8 cellular contexts compared by ENCODE assay signal in the genomic region with DNA sequence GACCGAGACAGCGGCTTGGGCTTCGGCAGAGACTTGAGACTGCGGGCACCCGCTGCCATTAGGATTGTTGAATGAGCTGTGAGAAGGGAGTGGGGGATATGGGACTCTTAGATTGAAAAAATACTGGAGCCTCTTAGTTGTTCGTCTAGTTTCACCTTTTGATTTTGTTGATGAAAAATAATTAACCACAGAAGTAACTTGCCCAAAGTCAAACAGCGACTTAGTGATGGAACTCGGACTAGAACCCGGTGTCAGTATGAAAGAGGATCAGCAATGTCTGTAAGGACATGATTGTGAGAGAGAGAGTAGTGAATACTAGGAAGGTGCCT. TPM values are rescaled to one million over a fixed set of nuclear protein-coding genes. Genes with fewer than 3 reads are reported as not detected.
A peak's percentile ranks its signal among the peaks of the same experiment; 100 is the strongest.
DNase-seq lines count a peak whose midpoint lies in the region; ATAC-seq, FAIRE-seq and TF ChIP-seq lines count a peak whose summit lies in the region.

No MANE protein-coding gene starts in this region.

- no peak for TF ChIP-seq CTCF in foreskin keratinocyte (conservative IDR thresholded peaks at IDR 0.05)

- peak overlapping the region; percentile 73 for H3K27ac ChIP-seq in SJCRH30
- H3K27ac ChIP-seq in foreskin keratinocyte, result peak overlapping the region; percentile 60

- H3K4me1 ChIP-seq in ES-I3 (ENCODE audit: insufficient read depth, low read length) (peaks cover 3% of the 10 kb centered on the region; the same call in 1 of the 2 replicates), SJCRH30 (peaks cover 10% of the 10 kb centered on the region), foreskin keratinocyte (peaks cover 15% of the 10 kb centered on the region), skeletal muscle satellite cell (ENCODE audit: control insufficient read depth, insufficient read depth, low read length) (peaks cover 13% of the 10 kb centered on the region)

- H3K9me3 ChIP-seq in ES-I3 (ENCODE audit: control insufficient read depth, insufficient read depth, low read length) (no peaks in the 10 kb centered on the region), SJCRH30 (replicated peaks) (no peaks in the 10 kb centered on the region), skeletal muscle satellite cell (replicated peaks; ENCODE audit: low read length) (no peaks in the 10 kb centered on the region)

- H3K36me3 ChIP-seq in ES-I3 (ENCODE audit: insufficient read depth, low read length) (no peaks in the 10 kb centered on the region), SJCRH30 (no peaks in the 10 kb centered on the region), skeletal muscle satellite cell (ENCODE audit: insufficient read depth, low read length) (no peaks in the 10 kb centered on the region)

- H3K4me2 ChIP-seq in skeletal muscle satellite cell (ENCODE audit: low read length), result peak overlapping the region; percentile 81

- DNase-seq in SJCRH30 (no peak), foreskin keratinocyte (no peak), SIG-M5 (lab: John Stamatoyannopoulos, UW) (no peak), urothelium cell line (ENCODE audit: low spot score) (no peak)
- no peak for DNase-seq in stimulated activated CD4-positive, alpha-beta T cell treated with anti-CD3 and anti-CD28 coated beads, Interleukin-1b, Interleukin-23, amount 100 ng/mL, for 48 hours

- no peak for FAIRE-seq in urothelium cell line (lab: Jason Lieb, UNC)

- H3K9ac ChIP-seq in ES-I3 (ENCODE audit: low read depth, low read length), result peak overlapping the region; percentile 94
- H3K9ac ChIP-seq in skeletal muscle satellite cell (ENCODE audit: low read depth, low read length), result peak overlapping the region; percentile 83

- ATAC-seq in foreskin keratinocyte (no peak), HG02588 (IDR thresholded peaks at IDR 0.05; ENCODE audit: unreplicated experiment) (no peak)

- H3K4me3 ChIP-seq in SJCRH30 (peak overlapping the region; percentile 85), skeletal muscle satellite cell (ENCODE audit: low read length) (peak overlapping the region; percentile 85)

- H3K27me3 ChIP-seq in SJCRH30 (no peaks in the 10 kb centered on the region), foreskin keratinocyte (no peaks in the 10 kb centered on the region), skeletal muscle satellite cell (ENCODE audit: control insufficient read depth, insufficient read depth, low read length) (no peaks in the 10 kb centered on the region)

RNA-seq across cellular contexts. Expression of a gene that starts 0.5 kb away (rescaled TPM):
- total RNA-seq in SJCRH30 (2014; rRNA removed; shearing (Covaris generic)), result 31.6 and 33.9 TPM in 2 replicates
- total RNA-seq in foreskin keratinocyte, result 31.0 and 32.4 TPM in 2 replicates
- 9.9 and 10.3 TPM in 2 replicates for polyA plus RNA-seq in foreskin keratinocyte
- total RNA-seq in skeletal muscle satellite cell (2012; rRNA removed), result 15.7 and 22.3 TPM in 2 replicates
